ENCODE assay signal across 10 cellular contexts in the genomic region with DNA sequence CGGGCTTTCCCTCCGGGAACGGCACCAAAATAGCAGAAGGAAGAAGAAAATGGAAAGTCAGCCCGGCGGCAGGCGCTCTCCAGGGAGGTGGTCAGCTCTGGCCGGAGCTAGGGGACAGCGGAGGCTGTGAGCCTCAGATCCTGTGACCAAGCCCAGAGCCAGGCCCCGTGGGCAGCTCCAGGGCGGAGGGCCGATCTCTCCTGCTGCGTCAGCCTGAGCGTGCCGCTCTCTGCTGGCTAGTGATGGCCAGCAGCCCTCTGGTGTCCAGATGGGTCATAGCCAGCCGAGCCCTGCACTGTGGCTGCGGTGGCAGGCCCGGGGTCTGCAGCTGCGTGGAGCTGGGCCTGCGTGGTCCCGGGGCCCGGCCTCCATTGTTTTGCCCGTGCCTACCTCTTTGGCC. TPM values are rescaled to one million over a fixed set of nuclear protein-coding genes. Genes with fewer than 3 reads are reported as not detected.
A peak's percentile ranks its signal among the peaks of the same experiment; 100 is the strongest.
DNase-seq lines count a peak whose midpoint lies in the region; ATAC-seq and TF ChIP-seq lines count a peak whose summit lies in the region.
"Had no signal": no experiment of that assay in that cellular context is flagged by ENCODE, and none has a peak within 500 bp of the region (broad histone marks: within the 10 kb centered on the region; RNA-seq: fewer than 3 reads in every experiment).

No MANE protein-coding gene starts in this region.

- H3K4me3 ChIP-seq in BLaER1 = no peak overlapping the region

- DNase-seq in head of caudate nucleus (peak in 33 of 42 donors; percentile 33 to 86 (median 72)), posterior vena cava (ENCODE audit: low spot score) (peak; percentile 91), kidney glomerular epithelial cell (lab: John Stamatoyannopoulos, UW) (no peak), OCI-M2 (lab: John Stamatoyannopoulos, UW; ENCODE audit: unreplicated experiment) (no peak)
- DNase-seq: activated CD4-positive, alpha-beta T cell treated with anti-CD3 and anti-CD28 coated beads, Interleukin-2, amount 50 U/mL, for 1 hour; cerebellar nuclear complex had no signal

- peak overlapping the region; percentile 91 for H3K4me2 ChIP-seq in BLaER1

- peaks cover 12% of the 10 kb centered on the region for H3K9me3 ChIP-seq in BLaER1

- no peaks in the 10 kb centered on the region for H3K27me3 ChIP-seq in BLaER1

- peak overlapping the region; percentile 95 for H3K27ac ChIP-seq in BLaER1

- H3K36me3 ChIP-seq in BLaER1 = peaks cover 6% of the 10 kb centered on the region; the same call in 1 of the 2 replicates

- no peaks in the 10 kb centered on the region for H4K20me1 ChIP-seq in BLaER1

- intact Hi-C loops in head of caudate nucleus (cut with DNase I) (no loop called here), posterior vena cava (cut with DNase I) (no loop called here)

- H3K4me1 ChIP-seq in BLaER1 = peaks cover 80% of the 10 kb centered on the region

- H3K9ac ChIP-seq in BLaER1 = peak overlapping the region; percentile 67

- peak; percentile 37; the same call in 2 of the 3 replicates for ATAC-seq in SK-N-SH treated with all-trans-retinoic acid at 6 μM for 48 hours
- ATAC-seq in HG03520 (IDR thresholded peaks at IDR 0.05; ENCODE audit: unreplicated experiment) = no peak
- no peak for ATAC-seq in HG02973 (IDR thresholded peaks at IDR 0.05; ENCODE audit: unreplicated experiment)

TF ChIP-seq in SK-N-SH treated with all-trans-retinoic acid at 6 μM for 48 hours, 23 proteins besides CTCF, POLR2A, EP300 and RAD21:
- TF ChIP-seq PPARA (CRISPR knock-in tag; IDR thresholded peaks at IDR 0.05; ENCODE audit: borderline replicate concordance) = no peak
- TF ChIP-seq OSR1 (CRISPR knock-in tag; IDR thresholded peaks at IDR 0.05) = no peak
- TF ChIP-seq ESRRG (CRISPR knock-in tag; IDR thresholded peaks at IDR 0.05) = no peak
- no peak for TF ChIP-seq POU6F1 (CRISPR knock-in tag; IDR thresholded peaks at IDR 0.05; ENCODE audit: borderline replicate concordance, low read depth)
- no peak for TF ChIP-seq ZC3H10 (CRISPR knock-in tag; IDR thresholded peaks at IDR 0.05)
- TF ChIP-seq RARB (CRISPR knock-in tag; IDR thresholded peaks at IDR 0.05) = no peak
- no peak for TF ChIP-seq ISL1 (CRISPR knock-in tag; IDR thresholded peaks at IDR 0.05)
- no peak for TF ChIP-seq ZFP30 (CRISPR knock-in tag; IDR thresholded peaks at IDR 0.05)
- no peak for TF ChIP-seq ZNF8 (CRISPR knock-in tag; IDR thresholded peaks at IDR 0.05)
- TF ChIP-seq ZFP3 (CRISPR knock-in tag; IDR thresholded peaks at IDR 0.05) = no peak
- TF ChIP-seq ARNTL (CRISPR knock-in tag; IDR thresholded peaks at IDR 0.05; ENCODE audit: borderline replicate concordance, low read depth) = no peak
- no peak for TF ChIP-seq ZNF70 (CRISPR knock-in tag; IDR thresholded peaks at IDR 0.05)
- TF ChIP-seq BACH2 (CRISPR knock-in tag; IDR thresholded peaks at IDR 0.05; ENCODE audit: borderline replicate concordance) = no peak
- TF ChIP-seq, protein P1, sequence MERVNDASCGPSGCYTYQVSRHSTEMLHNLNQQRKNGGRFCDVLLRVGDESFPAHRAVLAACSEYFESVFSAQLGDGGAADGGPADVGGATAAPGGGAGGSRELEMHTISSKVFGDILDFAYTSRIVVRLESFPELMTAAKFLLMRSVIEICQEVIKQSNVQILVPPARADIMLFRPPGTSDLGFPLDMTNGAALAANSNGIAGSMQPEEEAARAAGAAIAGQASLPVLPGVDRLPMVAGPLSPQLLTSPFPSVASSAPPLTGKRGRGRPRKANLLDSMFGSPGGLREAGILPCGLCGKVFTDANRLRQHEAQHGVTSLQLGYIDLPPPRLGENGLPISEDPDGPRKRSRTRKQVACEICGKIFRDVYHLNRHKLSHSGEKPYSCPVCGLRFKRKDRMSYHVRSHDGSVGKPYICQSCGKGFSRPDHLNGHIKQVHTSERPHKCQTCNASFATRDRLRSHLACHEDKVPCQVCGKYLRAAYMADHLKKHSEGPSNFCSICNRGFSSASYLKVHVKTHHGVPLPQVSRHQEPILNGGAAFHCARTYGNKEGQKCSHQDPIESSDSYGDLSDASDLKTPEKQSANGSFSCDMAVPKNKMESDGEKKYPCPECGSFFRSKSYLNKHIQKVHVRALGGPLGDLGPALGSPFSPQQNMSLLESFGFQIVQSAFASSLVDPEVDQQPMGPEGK (CRISPR knock-in tag; IDR thresholded peaks at IDR 0.05; ENCODE audit: borderline replicate concordance) = no peak
- no peak for TF ChIP-seq CSDC2 (CRISPR knock-in tag; IDR thresholded peaks at IDR 0.05)
- TF ChIP-seq GLIS3 (CRISPR knock-in tag; IDR thresholded peaks at IDR 0.05) = no peak
TF ChIP-seq in SK-N-SH treated with all-trans-retinoic acid at 6 μM for 48 hours: peak in this region for 0.

RNA-seq across cellular contexts. Expression of gene NRARP, which starts 16.9 kb away (rescaled TPM):
- total RNA-seq in posterior vena cava = 1 to 10 TPM; 5.6 to 9.0 TPM

RNA-seq across cellular contexts. Expression of gene TOR4A, which starts 41.5 kb away (rescaled TPM):
- total RNA-seq in posterior vena cava = 1 to 10 TPM; 5.3 to 7.0 TPM

Comparison
In these comparisons a context has a peak if more than half of its experiments do, and no peak if none do; other contexts are left out.
1. DNase-seq: peak in head of caudate nucleus (33 of 42) and posterior vena cava (single experiment); none in kidney glomerular epithelial cell (single experiment) and OCI-M2 (single experiment).